Comparison of ENCODE assay signal across 16 cellular contexts in the genomic region with DNA sequence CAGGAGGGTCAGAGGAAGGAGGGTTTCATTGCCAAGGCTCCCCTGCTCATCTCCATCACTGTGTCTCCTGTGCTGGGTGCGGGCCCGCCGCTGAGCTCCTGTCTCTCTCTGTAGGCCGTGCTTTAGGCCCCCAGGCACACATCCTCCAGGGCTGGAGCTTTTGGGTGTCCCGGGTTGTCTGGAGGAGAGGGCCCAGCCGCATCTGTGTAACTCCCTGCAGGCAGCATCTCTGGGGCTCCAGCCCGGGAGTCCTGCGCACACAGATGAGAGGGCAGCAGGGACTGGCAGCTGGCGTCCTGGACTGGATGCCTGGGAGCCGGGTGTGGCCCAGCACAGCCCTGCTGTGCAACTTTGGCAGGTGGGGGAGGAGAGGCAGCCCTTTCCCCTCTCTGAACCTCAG. TPM values are rescaled to one million over a fixed set of nuclear protein-coding genes. Genes with fewer than 3 reads are reported as not detected.
DNase-seq lines count a peak whose midpoint lies in the region; ATAC-seq, FAIRE-seq and TF ChIP-seq lines count a peak whose summit lies in the region.
"Had no signal": no experiment of that assay in that cellular context is flagged by ENCODE, and none has a peak within 500 bp of the region (broad histone marks: within the 10 kb centered on the region; RNA-seq: fewer than 3 reads in every experiment).

No MANE protein-coding gene starts in this region.

- no peak overlapping the region for H3K4me2 ChIP-seq in A549

- CTCF ChIA-PET in A549 (lab: Yijun Ruan, JAX): interaction anchor here (1.4 to 36.3 kb wide), 9 partner anchors 12 to 551 kb away, joined by 3 to 821 read pairs (median 4); no protein-coding TSS in a partner anchor

- peaks cover 34% of the 10 kb centered on the region for H3K4me1 Mint-ChIP-seq in glutamatergic neuron (ENCODE audit: low read depth, unreplicated experiment)
- H3K4me1 Mint-ChIP-seq: CD8-positive, alpha-beta memory T cell had no signal

- H3K4me3 ChIP-seq in A549: no peak overlapping the region

- H3K27ac ChIP-seq in A549: peak overlapping the region in 1 of 2 experiments; percentile 4; a peak in 1 of 6 replicates

- peaks cover 3% of the 10 kb centered on the region for H3K9me3 Mint-ChIP-seq in glutamatergic neuron (ENCODE audit: unreplicated experiment)
- no peaks in the 10 kb centered on the region for H3K9me3 Mint-ChIP-seq in activated naive CD4-positive, alpha-beta T cell treated with anti-CD3 and anti-CD28 coated beads, Interleukin-2, amount 50 U/mL, for 72 hours
- H3K9me3 Mint-ChIP-seq: CD8-positive, alpha-beta memory T cell; H9 had no signal

- TF ChIP-seq POLR2A in A549 (IDR thresholded peaks at IDR 0.05; ENCODE audit: low read length): no peak

- FAIRE-seq in A549 (lab: Jason Lieb, UNC): no peak
- FAIRE-seq: A204.1, GM12891, HepG2, HTR-8/SVneo had no signal

- peak overlapping the region; percentile 78 for H3K27ac Mint-ChIP-seq in glutamatergic neuron (ENCODE audit: unreplicated experiment)
- no peak overlapping the region for H3K27ac Mint-ChIP-seq in activated naive CD4-positive, alpha-beta T cell treated with anti-CD3 and anti-CD28 coated beads, Interleukin-2, amount 50 U/mL, for 72 hours

- DNase-seq in A549 (ENCODE audit: low read depth in 1 of 2, low spot score in 1 of 2) (no peak), DMS 273 (lab: John Stamatoyannopoulos, UW; ENCODE audit: unreplicated experiment) (peak; percentile 81), NCI-H1694 treated with DMSO at 0.1 percent for 48 hours (lab: John Stamatoyannopoulos, UW) (peak; percentile 44), glutamatergic neuron (peak; percentile 45), NCI-H1092 (lab: John Stamatoyannopoulos, UW) (no peak), globus pallidus (ENCODE audit: low spot score) (no peak)
- DNase-seq in activated naive CD4-positive, alpha-beta T cell treated with anti-CD3 and anti-CD28 coated beads, Interleukin-2, amount 50 U/mL, for 72 hours (ENCODE audit: low spot score in 2 of 2): no peak
- DNase-seq: Caco-2; CD8-positive, alpha-beta memory T cell; GOT3; H9 had no signal

- TF ChIP-seq RAD21 in A549 (conservative IDR thresholded peaks at IDR 0.05 in 1 of 2, IDR thresholded peaks at IDR 0.05 in 1 of 2): no peak

- TF ChIP-seq EP300 in A549 (IDR thresholded peaks at IDR 0.05): no peak

- WGBS in A549 (ENCODE audit: missing lambda C conversion rate): 92% methylated on average over 10 of the region's 10 CpGs

- TF ChIP-seq CTCF in A549 (IDR thresholded peaks at IDR 0.05) (no peak), glutamatergic neuron (IDR thresholded peaks at IDR 0.05; ENCODE audit: partially characterized antibody, unreplicated experiment) (no peak)

- H3K4me1 ChIP-seq in A549: no peaks in the 10 kb centered on the region
- H3K4me1 ChIP-seq: Caco-2 had no signal

- H3K27me3 Mint-ChIP-seq in glutamatergic neuron (ENCODE audit: unreplicated experiment): peaks cover 5% of the 10 kb centered on the region

- H3K36me3 Mint-ChIP-seq in glutamatergic neuron (ENCODE audit: unreplicated experiment): no peaks in the 10 kb centered on the region
- H3K36me3 Mint-ChIP-seq in activated naive CD4-positive, alpha-beta T cell treated with anti-CD3 and anti-CD28 coated beads, Interleukin-2, amount 50 U/mL, for 72 hours: peaks cover 6 to 17% of the 10 kb centered on the region in 2 donors

- POLR2A ChIA-PET in A549 (lab: Yijun Ruan, JAX): no interaction called here

- ATAC-seq in A549 (peak; percentile 5 to 6; a peak in 1 of 6 replicates), GM21390 (IDR thresholded peaks at IDR 0.05; ENCODE audit: unreplicated experiment) (no peak)
- ATAC-seq in activated naive CD4-positive, alpha-beta T cell treated with anti-CD3 and anti-CD28 coated beads, Interleukin-2, amount 50 U/mL, for 72 hours: no peak
- ATAC-seq: HepG2 had no signal

- H3K9me3 ChIP-seq in A549: no peaks in the 10 kb centered on the region
- H3K9me3 ChIP-seq: Caco-2 had no signal

- H3K4me3 Mint-ChIP-seq in glutamatergic neuron (ENCODE audit: unreplicated experiment): no peak overlapping the region
- H3K4me3 Mint-ChIP-seq: CD8-positive, alpha-beta memory T cell had no signal

TF ChIP-seq in A549, 52 proteins besides CTCF, POLR2A, EP300 and RAD21:
- TF ChIP-seq FOXS1 (CRISPR knock-in tag; IDR thresholded peaks at IDR 0.05): no peak
- TF ChIP-seq, protein P1, sequence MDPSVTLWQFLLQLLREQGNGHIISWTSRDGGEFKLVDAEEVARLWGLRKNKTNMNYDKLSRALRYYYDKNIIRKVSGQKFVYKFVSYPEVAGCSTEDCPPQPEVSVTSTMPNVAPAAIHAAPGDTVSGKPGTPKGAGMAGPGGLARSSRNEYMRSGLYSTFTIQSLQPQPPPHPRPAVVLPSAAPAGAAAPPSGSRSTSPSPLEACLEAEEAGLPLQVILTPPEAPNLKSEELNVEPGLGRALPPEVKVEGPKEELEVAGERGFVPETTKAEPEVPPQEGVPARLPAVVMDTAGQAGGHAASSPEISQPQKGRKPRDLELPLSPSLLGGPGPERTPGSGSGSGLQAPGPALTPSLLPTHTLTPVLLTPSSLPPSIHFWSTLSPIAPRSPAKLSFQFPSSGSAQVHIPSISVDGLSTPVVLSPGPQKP (IDR thresholded peaks at IDR 0.05; ENCODE audit: low read depth, low read length): no peak
- TF ChIP-seq EHF (CRISPR knock-in tag; IDR thresholded peaks at IDR 0.05): no peak
- no peak for TF ChIP-seq SMC3 (IDR thresholded peaks at IDR 0.05)
- no peak for TF ChIP-seq CHD2 (IDR thresholded peaks at IDR 0.05; ENCODE audit: low read length, partially characterized antibody)
- no peak for TF ChIP-seq ZFP36 (IDR thresholded peaks at IDR 0.05; ENCODE audit: borderline replicate concordance, partially characterized antibody)
- TF ChIP-seq ZNF302 (CRISPR knock-in tag; IDR thresholded peaks at IDR 0.05): no peak
- TF ChIP-seq, protein P2, sequence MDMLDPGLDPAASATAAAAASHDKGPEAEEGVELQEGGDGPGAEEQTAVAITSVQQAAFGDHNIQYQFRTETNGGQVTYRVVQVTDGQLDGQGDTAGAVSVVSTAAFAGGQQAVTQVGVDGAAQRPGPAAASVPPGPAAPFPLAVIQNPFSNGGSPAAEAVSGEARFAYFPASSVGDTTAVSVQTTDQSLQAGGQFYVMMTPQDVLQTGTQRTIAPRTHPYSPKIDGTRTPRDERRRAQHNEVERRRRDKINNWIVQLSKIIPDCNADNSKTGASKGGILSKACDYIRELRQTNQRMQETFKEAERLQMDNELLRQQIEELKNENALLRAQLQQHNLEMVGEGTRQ (IDR thresholded peaks at IDR 0.05): no peak
- TF ChIP-seq MAFK (IDR thresholded peaks at IDR 0.05; ENCODE audit: partially characterized antibody): no peak
- no peak for TF ChIP-seq MYC (IDR thresholded peaks at IDR 0.05; ENCODE audit: borderline replicate concordance, low read length)
- no peak for TF ChIP-seq NFE2L2 (conservative IDR thresholded peaks at IDR 0.05; ENCODE audit: low read length)

RNA-seq across cellular contexts. Expression of a gene that starts 40.2 kb away (rescaled TPM):
- polyA plus RNA-seq in A549 (2011; rRNA removed): 5.1 and 6.4 TPM in 2 replicates
- polyA plus RNA-seq in A549 (2012; cell fraction: cytosol; rRNA removed): 7.6 and 9.1 TPM in 2 replicates
- polyA plus RNA-seq in A549 (2012; cell fraction: nucleus; rRNA removed): 31.8 and 46.4 TPM in 2 replicates
- polyA plus RNA-seq in A549 (2017; fragmentation: RNase III; extraction: RNeasy Plus Mini Kit Qiagen cat#74134 plus additional on column Dnase treatment): 9.2 to 10.5 TPM (median 10.0 TPM) in 3 replicates
- 5.7 and 8.9 TPM in 2 replicates for polyA minus RNA-seq in A549 (2011; rRNA and poly(A)+ RNA removed)
- total RNA-seq in glutamatergic neuron (ENCODE audit: unreplicated experiment): 38.0 TPM
- total RNA-seq in activated naive CD4-positive, alpha-beta T cell treated with anti-CD3 and anti-CD28 coated beads, Interleukin-2, amount 50 U/mL, for 72 hours: 10 to 100 TPM; 20.1 to 24.4 TPM

RNA-seq across cellular contexts. Expression of a gene that starts 40.3 kb away (rescaled TPM):
- 1,891 and 2,198 TPM in 2 replicates for polyA plus RNA-seq in A549 (2011; rRNA removed)
- 2,114 and 2,323 TPM in 2 replicates for polyA plus RNA-seq in A549 (2012; cell fraction: cytosol; rRNA removed)
- polyA plus RNA-seq in A549 (2012; cell fraction: nucleus; rRNA removed): 721 and 1,502 TPM in 2 replicates
- polyA plus RNA-seq in A549 (2017; fragmentation: RNase III; extraction: RNeasy Plus Mini Kit Qiagen cat#74134 plus additional on column Dnase treatment): 2,384 to 2,622 TPM (median 2,519 TPM) in 3 replicates
- polyA minus RNA-seq in A549 (2011; rRNA and poly(A)+ RNA removed): 616 and 1,237 TPM in 2 replicates
- total RNA-seq in glutamatergic neuron (ENCODE audit: unreplicated experiment): 475 TPM
- total RNA-seq in activated naive CD4-positive, alpha-beta T cell treated with anti-CD3 and anti-CD28 coated beads, Interleukin-2, amount 50 U/mL, for 72 hours: 1,000 to 10,000 TPM; 1,789 to 1,979 TPM

Comparison
In these comparisons a context has a peak if more than half of its experiments do, and no peak if none do; other contexts are left out.
1. ATAC-seq: peak in A549 (2 of 2); none in GM21390 (single experiment) and activated naive CD4-positive, alpha-beta T cell treated with anti-CD3 and anti-CD28 coated beads, Interleukin-2, amount 50 U/mL, for 72 hours (0 of 2).
2. DNase-seq: peak in DMS 273 (single experiment), NCI-H1694 treated with DMSO at 0.1 percent for 48 hours (single experiment) and glutamatergic neuron (single experiment); none in A549 (0 of 2), NCI-H1092 (single experiment), globus pallidus (single experiment) and activated naive CD4-positive, alpha-beta T cell treated with anti-CD3 and anti-CD28 coated beads, Interleukin-2, amount 50 U/mL, for 72 hours (0 of 2).